Comparison of ENCODE assay signal across 8 cellular contexts in genomic region chr3:113212845-113213375, GRCh38. TPM values are rescaled to one million over a fixed set of nuclear protein-coding genes. Genes with fewer than 3 reads are reported as not detected.
DNase-seq lines count a peak whose midpoint lies in the region; ATAC-seq and TF ChIP-seq lines count a peak whose summit lies in the region.

No MANE protein-coding gene starts in this region.

- H3K9ac ChIP-seq in colonic mucosa (ENCODE audit: low read depth in 2 of 2, low read length in 2 of 2) (peak overlapping the region; percentile 61 to 70), muscle layer of colon (ENCODE audit: low read length) (peak overlapping the region; percentile 40)

- H3K27ac ChIP-seq in cardiac muscle cell (no peak overlapping the region), colonic mucosa (peak overlapping the region; percentile 23), muscle layer of colon (ENCODE audit: low read depth, low read length) (peak overlapping the region; percentile 77), urinary bladder (ENCODE audit: low read depth) (peak overlapping the region; percentile 90)

- DNase-seq in cardiac muscle cell (ENCODE audit: low read depth in 1 of 2, low spot score in 1 of 2) (no peak), left cardiac atrium (no peak), colonic mucosa (no peak), omental fat pad (ENCODE audit: low spot score) (no peak), NCI-H1092 treated with DMSO at 0.1 percent for 48 hours (lab: John Stamatoyannopoulos, UW) (no peak), NCI-H2107 treated with DMSO at 0.1 percent for 48 hours (lab: John Stamatoyannopoulos, UW; ENCODE audit: unreplicated experiment) (no peak)

- 21% methylated on average over 4 of the region's 4 CpGs for WGBS in urinary bladder

- H3K4me1 ChIP-seq in cardiac muscle cell (ENCODE audit: low read depth) = peaks cover 15% of the 10 kb centered on the region
- H3K4me1 ChIP-seq in colonic mucosa = no peaks in the 10 kb centered on the region
- H3K4me1 ChIP-seq in muscle layer of colon (ENCODE audit: insufficient read depth, low read length) = peaks cover 37% of the 10 kb centered on the region
- H3K4me1 ChIP-seq in urinary bladder (ENCODE audit: insufficient read depth) = peaks cover 2% of the 10 kb centered on the region

- H3K27me3 ChIP-seq in cardiac muscle cell (no peaks in the 10 kb centered on the region), colonic mucosa (peaks cover 18% of the 10 kb centered on the region), muscle layer of colon (ENCODE audit: control insufficient read depth in 1 of 2, insufficient read depth in 2 of 2, low read length in 2 of 2) (no peaks in the 10 kb centered on the region)

- TF ChIP-seq CTCF in cardiac muscle cell (IDR thresholded peaks at IDR 0.05; ENCODE audit: low read depth, low read length) = no peak
- TF ChIP-seq CTCF in colonic mucosa (IDR thresholded peaks at IDR 0.05) = no peak
- TF ChIP-seq CTCF in omental fat pad (IDR thresholded peaks at IDR 0.05) = no peak

- peak overlapping the region; percentile 80 for H3K4me3 ChIP-seq in cardiac muscle cell
- peak overlapping the region; percentile 47 for H3K4me3 ChIP-seq in colonic mucosa
- peak overlapping the region; percentile 75 to 90 for H3K4me3 ChIP-seq in muscle layer of colon (ENCODE audit: low read depth in 1 of 2, low read length in 2 of 2)
- peak overlapping the region; percentile 78 for H3K4me3 ChIP-seq in urinary bladder (ENCODE audit: low read depth, low read length)

- intact Hi-C loops in left cardiac atrium (cut with DNase I) (loop anchor here in 1 of 2 donors (5.0 kb wide), 2 partner anchors 69 to 76 kb away; no protein-coding TSS in a partner anchor), colonic mucosa (cut with DNase I) (no loop called here)

- no peaks in the 10 kb centered on the region for H3K36me3 ChIP-seq in cardiac muscle cell
- no peaks in the 10 kb centered on the region for H3K36me3 ChIP-seq in colonic mucosa
- peaks cover 7% of the 10 kb centered on the region for H3K36me3 ChIP-seq in muscle layer of colon (ENCODE audit: insufficient read depth, low read length)
- H3K36me3 ChIP-seq in urinary bladder (ENCODE audit: insufficient read depth) = no peaks in the 10 kb centered on the region

- H3K9me3 ChIP-seq in cardiac muscle cell (ENCODE audit: low read depth) (no peaks in the 10 kb centered on the region), colonic mucosa (no peaks in the 10 kb centered on the region), muscle layer of colon (ENCODE audit: low read length) (no peaks in the 10 kb centered on the region)

- ATAC-seq in left cardiac atrium (no peak), omental fat pad (ENCODE audit: low FRiP score) (no peak)

RNA-seq across cellular contexts. Expression of gene BOC, which starts 1.6 kb away (rescaled TPM):
- total RNA-seq in cardiac muscle cell (14.1 and 18.1 TPM in 2 replicates), left cardiac atrium (10 to 100 TPM; 14.5 to 16.3 TPM), colonic mucosa (1 to 10 TPM; 1.9 to 9.8 TPM), urinary bladder (53.0 TPM), omental fat pad (100 to 1,000 TPM in 1 of 4 donors, 10 to 100 TPM in 3; 28.1 to 103 (median 54.0) TPM)
- polyA plus RNA-seq in cardiac muscle cell (9.5 and 14.3 TPM in 2 replicates), urinary bladder (73.3 TPM)
